ENCODE assay signal across 33 cellular contexts in genomic region chr5:4144608-4145007, GRCh38.
"Had no signal": no experiment of that assay in that cellular context is flagged by ENCODE, and none has a peak within 500 bp of the region (broad histone marks: within the 10 kb centered on the region; RNA-seq: fewer than 3 reads in every experiment).

No MANE protein-coding gene starts in this region.

- H3K4me3 Mint-ChIP-seq: activated CD4-positive, alpha-beta memory T cell treated with anti-CD3 and anti-CD28 coated beads for 36 hours; activated CD4-positive, alpha-beta T cell treated with anti-CD3 and anti-CD28 coated beads for 36 hours; activated CD4-positive, alpha-beta T cell treated with anti-CD3 and anti-CD28 coated beads, Interleukin-2, amount 10 ng/mL, durations not matched to agents 24 days and 14 days; activated CD8-positive, alpha-beta memory T cell treated with anti-CD3 and anti-CD28 coated beads, Interleukin-2, amount 10 ng/mL, durations not matched to agents 7 days and 5 days; activated CD8-positive, alpha-beta T cell treated with anti-CD3 and anti-CD28 coated beads, Interleukin-2, amount 10 ng/mL, durations not matched to agents 7 days and 5 days; activated naive CD4-positive, alpha-beta T cell treated with anti-CD3 and anti-CD28 coated beads for 36 hours; activated naive CD4-positive, alpha-beta T cell treated with anti-CD3 and anti-CD28 coated beads, Interleukin-2, amount 50 U/mL, for 24 hours; activated naive CD8-positive, alpha-beta T cell treated with anti-CD3 and anti-CD28 coated beads for 36 hours; activated naive CD8-positive, alpha-beta T cell treated with anti-CD3 and anti-CD28 coated beads, Interleukin-2, amount 50 U/mL, for 24 hours; activated T-helper 1 cell treated with anti-CD3 and anti-CD28 coated beads, Interleukin-12 subunit alpha, Interleukin-12 subunit beta, Interleukin-2, Interleukin-4 antibody, amounts not matched to agents 30 ng/mL and 10 ng/mL and 1 ng/mL, durations not matched to agents 14 hours and 24 hours and 36 hours; brain; effector memory CD8-positive, alpha-beta T cell had no signal

- DNase-seq: activated CD4-positive, alpha-beta memory T cell treated with anti-CD3 and anti-CD28 coated beads for 36 hours; activated CD4-positive, alpha-beta T cell treated with anti-CD3 and anti-CD28 coated beads for 36 hours; activated CD4-positive, alpha-beta T cell treated with anti-CD3 and anti-CD28 coated beads, Interleukin-2, amount 10 ng/mL, durations not matched to agents 24 days and 14 days; activated CD4-positive, CD25-positive, alpha-beta regulatory T cell; activated CD4-positive, CD25-positive, alpha-beta regulatory T cell treated with anti-CD3 and anti-CD28 coated beads, Interleukin-2, amount 50 U/mL, for 72 hours; activated CD8-positive, alpha-beta memory T cell treated with anti-CD3 and anti-CD28 coated beads, Interleukin-2, amount 10 ng/mL, durations not matched to agents 7 days and 5 days; activated CD8-positive, alpha-beta memory T cell treated with anti-CD3 and anti-CD28 coated beads, Interleukin-2, amount 50 U/mL, for 4 hours; activated CD8-positive, alpha-beta T cell treated with anti-CD3 and anti-CD28 coated beads, Interleukin-2, amount 10 ng/mL, durations not matched to agents 7 days and 5 days; activated effector memory CD4-positive, alpha-beta T cell treated with anti-CD3 and anti-CD28 coated beads, Interleukin-2, amount 50 U/mL, for 16 hours; activated naive CD4-positive, alpha-beta T cell treated with anti-CD3 and anti-CD28 coated beads for 36 hours; activated naive CD8-positive, alpha-beta T cell treated with anti-CD3 and anti-CD28 coated beads for 36 hours; activated naive CD8-positive, alpha-beta T cell treated with anti-CD3 and anti-CD28 coated beads, Interleukin-2, amount 50 U/mL, for 24 hours; activated T-cell treated with anti-CD3 and anti-CD28 coated beads, Interleukin-2, amount 50 U/mL, for 1 hour; activated T-cell treated with anti-CD3 and anti-CD28 coated beads, Interleukin-2, amount 50 U/mL, for 48 hours; adrenal gland; amygdala; caudate nucleus; cortex of kidney; dermis blood vessel endothelial cell; effector CD4-positive, alpha-beta T cell; effector memory CD8-positive, alpha-beta T cell; erythroblast; foreskin keratinocyte; gastrocnemius medialis; glutamatergic neuron; T-helper 2 cell had no signal

- H3K27ac ChIP-seq: adrenal gland, ascending aorta, esophagus muscularis mucosa, foreskin keratinocyte, gastrocnemius medialis had no signal

- ATAC-seq: activated CD4-positive, alpha-beta T cell treated with anti-CD3 and anti-CD28 coated beads for 36 hours; activated CD8-positive, alpha-beta memory T cell treated with anti-CD3 and anti-CD28 coated beads, Interleukin-2, amount 10 ng/mL, durations not matched to agents 7 days and 5 days; activated CD8-positive, alpha-beta T cell treated with anti-CD3 and anti-CD28 coated beads, Interleukin-2, amount 10 ng/mL, durations not matched to agents 7 days and 5 days; activated naive CD8-positive, alpha-beta T cell treated with anti-CD3 and anti-CD28 coated beads, Interleukin-2, amount 50 U/mL, for 24 hours; effector memory CD8-positive, alpha-beta T cell; foreskin keratinocyte; gastrocnemius medialis had no signal

- H3K4me1 Mint-ChIP-seq: activated CD4-positive, alpha-beta T cell treated with anti-CD3 and anti-CD28 coated beads for 36 hours; activated CD4-positive, alpha-beta T cell treated with anti-CD3 and anti-CD28 coated beads, Interleukin-2, amount 10 ng/mL, durations not matched to agents 24 days and 14 days; activated CD8-positive, alpha-beta memory T cell treated with anti-CD3 and anti-CD28 coated beads, Interleukin-2, amount 10 ng/mL, durations not matched to agents 7 days and 5 days; activated naive CD4-positive, alpha-beta T cell treated with anti-CD3 and anti-CD28 coated beads, Interleukin-2, amount 50 U/mL, for 24 hours; activated naive CD8-positive, alpha-beta T cell treated with anti-CD3 and anti-CD28 coated beads for 36 hours; activated naive CD8-positive, alpha-beta T cell treated with anti-CD3 and anti-CD28 coated beads, Interleukin-2, amount 50 U/mL, for 24 hours; brain had no signal

- H3K36me3 ChIP-seq: adrenal gland, ascending aorta, esophagus muscularis mucosa, gastrocnemius medialis had no signal

- FAIRE-seq: colon had no signal

- H3K9me3 ChIP-seq: adrenal gland, ascending aorta, esophagus muscularis mucosa, gastrocnemius medialis had no signal

- H3K27ac Mint-ChIP-seq: activated CD4-positive, alpha-beta memory T cell treated with anti-CD3 and anti-CD28 coated beads for 36 hours; activated CD4-positive, alpha-beta T cell treated with anti-CD3 and anti-CD28 coated beads for 36 hours; activated CD4-positive, alpha-beta T cell treated with anti-CD3 and anti-CD28 coated beads, Interleukin-2, amount 10 ng/mL, durations not matched to agents 24 days and 14 days; activated CD8-positive, alpha-beta memory T cell treated with anti-CD3 and anti-CD28 coated beads, Interleukin-2, amount 10 ng/mL, durations not matched to agents 7 days and 5 days; activated CD8-positive, alpha-beta T cell treated with anti-CD3 and anti-CD28 coated beads, Interleukin-2, amount 10 ng/mL, durations not matched to agents 7 days and 5 days; activated naive CD4-positive, alpha-beta T cell treated with anti-CD3 and anti-CD28 coated beads for 36 hours; activated naive CD4-positive, alpha-beta T cell treated with anti-CD3 and anti-CD28 coated beads, Interleukin-2, amount 50 U/mL, for 24 hours; activated naive CD8-positive, alpha-beta T cell treated with anti-CD3 and anti-CD28 coated beads for 36 hours; activated naive CD8-positive, alpha-beta T cell treated with anti-CD3 and anti-CD28 coated beads, Interleukin-2, amount 50 U/mL, for 24 hours; activated T-helper 1 cell treated with anti-CD3 and anti-CD28 coated beads, Interleukin-12 subunit alpha, Interleukin-12 subunit beta, Interleukin-2, Interleukin-4 antibody, amounts not matched to agents 30 ng/mL and 10 ng/mL and 1 ng/mL, durations not matched to agents 14 hours and 24 hours and 36 hours; activated T-helper 2 cell treated with anti-CD3 and anti-CD28 coated beads, Interferon-gamma antibody, Interleukin-2, Interleukin-4, amounts not matched to agents 10 μg/mL and 5 μg/mL and 100 μg/mL, durations not matched to agents 14 hours and 24 hours and 36 hours; effector memory CD8-positive, alpha-beta T cell had no signal

- H3K27me3 ChIP-seq: adrenal gland, ascending aorta, foreskin keratinocyte, gastrocnemius medialis had no signal

- H3K4me1 ChIP-seq: adrenal gland, ascending aorta, esophagus muscularis mucosa, foreskin keratinocyte, gastrocnemius medialis had no signal

- H3K27me3 Mint-ChIP-seq: activated CD4-positive, alpha-beta memory T cell treated with anti-CD3 and anti-CD28 coated beads for 36 hours; activated CD4-positive, alpha-beta T cell treated with anti-CD3 and anti-CD28 coated beads for 36 hours; activated CD4-positive, alpha-beta T cell treated with anti-CD3 and anti-CD28 coated beads, Interleukin-2, amount 10 ng/mL, durations not matched to agents 24 days and 14 days; activated CD8-positive, alpha-beta memory T cell treated with anti-CD3 and anti-CD28 coated beads, Interleukin-2, amount 10 ng/mL, durations not matched to agents 7 days and 5 days; activated naive CD4-positive, alpha-beta T cell treated with anti-CD3 and anti-CD28 coated beads, Interleukin-2, amount 50 U/mL, for 24 hours; activated naive CD8-positive, alpha-beta T cell treated with anti-CD3 and anti-CD28 coated beads for 36 hours; activated naive CD8-positive, alpha-beta T cell treated with anti-CD3 and anti-CD28 coated beads, Interleukin-2, amount 50 U/mL, for 24 hours; effector memory CD8-positive, alpha-beta T cell had no signal

- H3K9me3 Mint-ChIP-seq: activated naive CD4-positive, alpha-beta T cell treated with anti-CD3 and anti-CD28 coated beads, Interleukin-2, amount 50 U/mL, for 24 hours; activated T-helper 1 cell treated with anti-CD3 and anti-CD28 coated beads, Interleukin-12 subunit alpha, Interleukin-12 subunit beta, Interleukin-2, Interleukin-4 antibody, amounts not matched to agents 30 ng/mL and 10 ng/mL and 1 ng/mL, durations not matched to agents 14 hours and 24 hours and 36 hours had no signal

- H3K4me3 ChIP-seq: adrenal gland, ascending aorta, esophagus muscularis mucosa, gastrocnemius medialis had no signal
